ENCODE assay signal across 31 cellular contexts in the genomic region with DNA sequence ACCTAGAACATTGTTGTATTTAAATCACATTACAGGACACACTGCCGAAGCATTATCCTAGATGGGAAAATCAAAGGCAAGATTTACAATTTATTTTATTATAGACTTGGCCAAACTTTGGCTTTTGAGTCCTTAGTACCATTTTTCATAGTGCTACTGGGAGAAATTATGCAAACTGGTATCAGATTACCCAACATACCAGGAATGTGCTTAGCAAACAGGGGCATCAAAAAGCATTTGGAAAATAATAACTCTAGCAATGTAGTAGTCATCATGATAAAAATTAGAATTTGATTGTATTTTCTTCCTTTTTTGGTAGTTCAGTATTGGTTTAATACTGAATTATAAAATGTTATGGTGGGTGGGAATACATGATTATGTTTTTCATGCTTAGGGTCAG. TPM values are rescaled to one million over a fixed set of nuclear protein-coding genes. Genes with fewer than 3 reads are reported as not detected.
DNase-seq lines count a peak whose midpoint lies in the region; ATAC-seq, FAIRE-seq and TF ChIP-seq lines count a peak whose summit lies in the region.
"Had no signal": no experiment of that assay in that cellular context is flagged by ENCODE, and none has a peak within 500 bp of the region (broad histone marks: within the 10 kb centered on the region; RNA-seq: fewer than 3 reads in every experiment).

No MANE protein-coding gene starts in this region.

- H3K4ac ChIP-seq in IMR-90 (ENCODE audit: low read depth, low read length), result no peak overlapping the region

- dilution Hi-C loops in IMR-90 (cut with HindIII; ENCODE audit: low sequenced_read_pairs, unreplicated experiment), result no loop called here

- no peak for TF ChIP-seq CTCF in AG10803 (conservative IDR thresholded peaks at IDR 0.05; ENCODE audit: low read length)
- no peak for TF ChIP-seq CTCF in IMR-90 (conservative IDR thresholded peaks at IDR 0.05; ENCODE audit: low read depth, low read length)
- no peak for TF ChIP-seq CTCF in choroid plexus epithelial cell (conservative IDR thresholded peaks at IDR 0.05; ENCODE audit: low read depth, low read length)
- TF ChIP-seq CTCF in HepG2 (CRISPR knock-in tag; IDR thresholded peaks at IDR 0.05), result no peak
- no peak for TF ChIP-seq CTCF in omental fat pad (IDR thresholded peaks at IDR 0.05)

- POLR2A ChIA-PET in IMR-90 (lab: Charles Lee; ENCODE audit: unreplicated experiment) (no interaction called here), HepG2 (lab: Yijun Ruan, JAX) (no interaction called here)

- no peaks in the 10 kb centered on the region for H3K36me3 ChIP-seq in IMR-90 (ENCODE audit: control insufficient read depth, insufficient read depth, low read length)
- no peaks in the 10 kb centered on the region for H3K36me3 ChIP-seq in HepG2 (replicated peaks in 1 of 2; ENCODE audit: control insufficient read depth in 1 of 2, insufficient read depth in 2 of 2, low read length in 2 of 2)
- H3K36me3 ChIP-seq: heart right ventricle, MG63, pancreas had no signal

- no peaks in the 10 kb centered on the region for H4K20me1 ChIP-seq in IMR-90 (ENCODE audit: insufficient read depth, low read length)
- no peaks in the 10 kb centered on the region for H4K20me1 ChIP-seq in HepG2 (ENCODE audit: insufficient read depth, low read length)

- DNase-seq in AG10803 (ENCODE audit: low read depth) (peak; percentile 53), IMR-90 (peak; percentile 44), choroid plexus epithelial cell (ENCODE audit: low read depth) (peak; percentile 54), HepG2 (ENCODE audit: low spot score) (no peak), omental fat pad (ENCODE audit: low spot score) (no peak), cerebellar cortex (ENCODE audit: low spot score) (no peak), SHP77 treated with DMSO at 0.1 percent for 48 hours (lab: John Stamatoyannopoulos, UW) (no peak)
- DNase-seq: ACHN; activated CD4-positive, alpha-beta T cell treated with anti-CD3 and anti-CD28 coated beads for 48 hours; activated CD8-positive, alpha-beta memory T cell treated with anti-CD3 and anti-CD28 coated beads for 24 hours; activated gamma-delta T cell; activated naive CD8-positive, alpha-beta T cell treated with anti-CD3 and anti-CD28 coated beads, Interleukin-2, amount 10 ng/mL, durations not matched to agents 7 days and 5 days; C1 segment of cervical spinal cord; cerebellar nuclear complex; COR-L47; foreskin melanocyte; heart right ventricle; kidney glomerular epithelial cell; MG63; mucosa of descending colon; NCI-H1417 treated with DMSO at 0.1 percent for 48 hours; NCI-H2081 treated with DMSO at 0.1 percent for 48 hours; NCI-H446 treated with DMSO at 0.1 percent for 48 hours; pancreas; stimulated activated CD4-positive, alpha-beta T cell treated with anti-CD3 and anti-CD28 coated beads, Interleukin-2, amount 100 ng/mL, for 48 hours; T-helper 9 cell; trophoblast cell; WERI-Rb-1 had no signal

- H3K9me3 ChIP-seq in IMR-90 (ENCODE audit: control insufficient read depth, insufficient read depth, low read length), result no peaks in the 10 kb centered on the region
- no peaks in the 10 kb centered on the region for H3K9me3 ChIP-seq in HepG2 (ENCODE audit: low read length)
- H3K9me3 ChIP-seq: heart right ventricle, MG63, mucosa of descending colon, pancreas had no signal

- H3K14ac ChIP-seq in IMR-90 (replicated peaks; ENCODE audit: low read depth, low read length), result no peak overlapping the region

- H3K4me2 ChIP-seq in IMR-90 (ENCODE audit: low read depth, low read length), result no peak overlapping the region
- no peak overlapping the region for H3K4me2 ChIP-seq in HepG2 (ENCODE audit: low read depth, low read length)

- no peak for TF ChIP-seq POLR2A in IMR-90 (IDR thresholded peaks at IDR 0.05; ENCODE audit: low read depth, low read length)
- no peak for TF ChIP-seq POLR2A in HepG2 (IDR thresholded peaks at IDR 0.05; ENCODE audit: insufficient read depth in 1 of 2, low read depth in 2 of 2, low read length in 2 of 2)

- H3K4me3 ChIP-seq in AG10803 (ENCODE audit: low read length) (no peak overlapping the region), IMR-90 (ENCODE audit: insufficient read depth, low read depth, low read length) (no peak overlapping the region), choroid plexus epithelial cell (ENCODE audit: low read depth, low read length) (no peak overlapping the region), HepG2 (replicated peaks in 1 of 3; ENCODE audit: insufficient read depth in 1 of 3, low read depth in 2 of 3, low read length in 3 of 3) (no peak overlapping the region)
- H3K4me3 ChIP-seq: heart right ventricle, lung, MG63, mucosa of descending colon, pancreas had no signal

- H3K56ac ChIP-seq in IMR-90 (ENCODE audit: extremely low read depth, insufficient read depth, low read length), result no peak overlapping the region

- no peak overlapping the region for H3K18ac ChIP-seq in IMR-90 (ENCODE audit: low read depth, low read length)

- H2BK20ac ChIP-seq in IMR-90 (ENCODE audit: low read depth, low read length), result no peak overlapping the region

- H2AFZ ChIP-seq in IMR-90 (replicated peaks; ENCODE audit: low read length, poor library complexity), result no peak overlapping the region
- H2AFZ ChIP-seq in HepG2 (ENCODE audit: low read length), result no peak overlapping the region

- no peak overlapping the region for H3K27ac ChIP-seq in IMR-90 (ENCODE audit: insufficient read depth, low read length)
- no peak overlapping the region for H3K27ac ChIP-seq in HepG2 (ENCODE audit: extremely low read length, insufficient read depth, low read length)
- H3K27ac ChIP-seq: heart right ventricle, pancreas had no signal

- TF ChIP-seq EP300 in HepG2 (IDR thresholded peaks at IDR 0.05; ENCODE audit: low read depth in 2 of 2, low read length in 2 of 2) (no peak), HepG2 (CRISPR knock-in tag; IDR thresholded peaks at IDR 0.05; ENCODE audit: borderline replicate concordance) (no peak)

- BruUV-seq in IMR-90 (replicated peaks; lab: Mats Ljungman, UMichigan) (no TSS peak), HepG2 (replicated peaks; lab: Mats Ljungman, UMichigan) (no TSS peak)

- no peak overlapping the region for H4K8ac ChIP-seq in IMR-90 (ENCODE audit: low read depth in 2 of 2, low read length in 2 of 2)

- in situ Hi-C loops in IMR-90 (cut with MboI; ENCODE audit: low sequenced_read_pairs), result no loop called here
- in situ Hi-C loops in HepG2 (cut with HindIII; ENCODE audit: extremely low pct_ligation_motif_present, low pct_unique_long_range_greater_than_20kb), result no loop called here

- H3K27me3 ChIP-seq in IMR-90 (ENCODE audit: control insufficient read depth, insufficient read depth, low read length), result no peaks in the 10 kb centered on the region
- no peaks in the 10 kb centered on the region for H3K27me3 ChIP-seq in HepG2 (ENCODE audit: control insufficient read depth in 1 of 2, insufficient read depth in 2 of 2, low read length in 2 of 2)
- H3K27me3 ChIP-seq: heart right ventricle, MG63, pancreas had no signal

- H2BK120ac ChIP-seq in IMR-90 (ENCODE audit: low read depth, low read length), result no peak overlapping the region

- peaks cover 5% of the 10 kb centered on the region for H3K4me1 ChIP-seq in IMR-90 (ENCODE audit: control insufficient read depth, insufficient read depth, low read length)
- peaks cover 14% of the 10 kb centered on the region; the same call in 1 of the 2 replicates for H3K4me1 ChIP-seq in HepG2 (ENCODE audit: insufficient read depth, low read length)
- H3K4me1 ChIP-seq: heart right ventricle, pancreas had no signal

- WGBS in IMR-90 (ENCODE audit: extremely low coverage in 2 of 2, insufficient read length in 1 of 2), 2 experiments, result no CpG with 5 or more reads among the region's 1 CpG
- WGBS in HepG2 (ENCODE audit: low lambda C conversion rate), result 96% methylated on average over 1 of the region's 1 CpG

- no peak overlapping the region for H3K23ac ChIP-seq in IMR-90 (ENCODE audit: low read depth, low read length)

- no peak overlapping the region for H2BK5ac ChIP-seq in IMR-90 (ENCODE audit: low read depth, low read length, poor library complexity, severe bottlenecking)

- peak; percentile 40; the same call in 1 of the 2 replicates for ATAC-seq in IMR-90 (ENCODE audit: low read depth)
- ATAC-seq in HepG2, result no peak
- ATAC-seq in HG03354 (IDR thresholded peaks at IDR 0.05; ENCODE audit: poor library complexity, severe bottlenecking, unreplicated experiment), result no peak
- no peak for ATAC-seq in omental fat pad (ENCODE audit: low FRiP score)
- ATAC-seq: heart right ventricle, mucosa of descending colon, pancreas had no signal

- H4K91ac ChIP-seq in IMR-90 (ENCODE audit: insufficient read depth, low read depth, low read length), result no peak overlapping the region

- TF ChIP-seq RAD21 in IMR-90 (IDR thresholded peaks at IDR 0.05; ENCODE audit: low read length) (no peak), HepG2 (CRISPR knock-in tag; IDR thresholded peaks at IDR 0.05) (no peak)

- no peak overlapping the region for H2BK15ac ChIP-seq in IMR-90 (ENCODE audit: low read depth, low read length)

- H3K79me2 ChIP-seq in HepG2 (ENCODE audit: insufficient read depth, low read length), result peaks cover 24% of the 10 kb centered on the region

- H3K9me1 ChIP-seq in IMR-90 (ENCODE audit: insufficient read depth, low read length), result no peaks in the 10 kb centered on the region; the same call in 1 of the 2 replicates

- H2AK5ac ChIP-seq in IMR-90 (ENCODE audit: low read depth, low read length), result no peak overlapping the region

- CTCF ChIA-PET in IMR-90 (lab: Yijun Ruan, JAX), result interaction anchor here (0.8 kb wide), 1 partner anchor 57 kb away, joined by 3 read pairs; no protein-coding TSS in a partner anchor
- CTCF ChIA-PET in HepG2 (lab: Yijun Ruan, JAX; ENCODE audit: low intra/inter-chr PET ratio, low total read pairs), result no interaction called here

- H3K79me1 ChIP-seq in IMR-90 (ENCODE audit: low read depth in 1 of 2, low read length in 2 of 2), result peaks cover 0 to 7% of the 10 kb centered on the region in 2 experiments; a peak in 2 of 4 replicates

- H3K9ac ChIP-seq in IMR-90 (ENCODE audit: low read depth, low read length) (no peak overlapping the region), HepG2 (ENCODE audit: insufficient read depth, low read depth, low read length) (no peak overlapping the region)

- intact Hi-C loops in IMR-90 (cut with micrococcal nuclease), result no loop called here
- intact Hi-C loops in HepG2 (cut with micrococcal nuclease; ENCODE audit: unreplicated experiment), result no loop called here

- no peak overlapping the region for H4K5ac ChIP-seq in IMR-90 (ENCODE audit: low read depth, low read length)

- no peak for FAIRE-seq in HepG2 (lab: Jason Lieb, UNC)
- FAIRE-seq: endothelial cell of umbilical vein, pancreas had no signal

- H2AK9ac ChIP-seq in IMR-90 (replicated peaks; ENCODE audit: low read depth, low read length, poor library complexity), result no peak overlapping the region

RNA-seq across cellular contexts. Expression of gene GPC6, which starts 34.0 kb away (rescaled TPM):
- 31.4 and 39.4 TPM in 2 replicates for total RNA-seq in IMR-90 (2012; rRNA removed)
- polyA plus RNA-seq in IMR-90 (2012; rRNA removed), result 14.3 and 14.9 TPM in 2 replicates
- 4.9 and 11.6 TPM in 2 replicates for polyA plus RNA-seq in IMR-90 (2012; cell fraction: cytosol; rRNA removed)
- 4.4 and 7.9 TPM in 2 replicates for polyA plus RNA-seq in IMR-90 (2012; cell fraction: nucleus; rRNA removed; ENCODE audit: low replicate concordance)
- total RNA-seq in HepG2 (2016; rRNA removed; fragmentation: Illumina TruSeq; extraction: Trizol), result 27.5 and 33.9 TPM in 2 replicates
- 1.9 and 2.6 TPM in 2 replicates for total RNA-seq in HepG2 (2016; cell fraction: cytosol; rRNA removed; fragmentation: Illumina TruSeq; extraction: Trizol; ENCODE audit: low read depth)
- total RNA-seq in HepG2 (2016; cell fraction: insoluble cytoplasmic fraction; rRNA removed; fragmentation: Illumina TruSeq; extraction: Trizol), result 27.2 and 30.7 TPM in 2 replicates
- 7.7 and 8.3 TPM in 2 replicates for total RNA-seq in HepG2 (2016; cell fraction: membrane; rRNA removed; fragmentation: Illumina TruSeq; extraction: Trizol)
- 51.7 and 53.0 TPM in 2 replicates for total RNA-seq in HepG2 (2016; cell fraction: nucleus; rRNA removed; fragmentation: Illumina TruSeq; extraction: Trizol)
- 21.5 and 24.5 TPM in 2 replicates for polyA plus RNA-seq in HepG2 (2011; rRNA removed)
- polyA plus RNA-seq in HepG2 (2011; cell fraction: cytosol; rRNA removed), result 21.3 and 23.6 TPM in 2 replicates
- 7.3 and 7.7 TPM in 2 replicates for polyA plus RNA-seq in HepG2 (2011; cell fraction: nucleus; rRNA removed)
- 11.9 and 20.2 TPM in 2 replicates for polyA plus RNA-seq in HepG2 (2012)
- polyA plus RNA-seq in HepG2 (2016; cell fraction: cytosol; fragmentation: Illumina TruSeq; extraction: Trizol; ENCODE audit: low read depth), result 1.4 and 1.8 TPM in 2 replicates
- polyA plus RNA-seq in HepG2 (2016; cell fraction: insoluble cytoplasmic fraction; fragmentation: Illumina TruSeq; extraction: Trizol; ENCODE audit: low read depth), result 16.0 and 18.2 TPM in 2 replicates
- polyA plus RNA-seq in HepG2 (2016; cell fraction: membrane; fragmentation: Illumina TruSeq; extraction: Trizol; ENCODE audit: low read depth), result 3.6 and 3.9 TPM in 2 replicates
- 24.9 and 25.5 TPM in 2 replicates for polyA plus RNA-seq in HepG2 (2016; cell fraction: nucleus; fragmentation: Illumina TruSeq; extraction: Trizol; ENCODE audit: insufficient read depth, low read depth)
- polyA minus RNA-seq in HepG2 (2011; rRNA and poly(A)+ RNA removed; ENCODE audit: low replicate concordance), result 0.07 and 66.7 TPM in 2 replicates
- 71.6 and 82.5 TPM in 2 replicates for polyA minus RNA-seq in HepG2 (2011; cell fraction: cytosol; rRNA and poly(A)+ RNA removed)
- 52.8 and 56.1 TPM in 2 replicates for polyA minus RNA-seq in HepG2 (2011; cell fraction: nucleus; rRNA and poly(A)+ RNA removed)
- total RNA-seq in omental fat pad, result 10 to 100 TPM in 3 of 4 donors, 1 to 10 TPM in 1; 9.2 to 24.4 (median 16.4) TPM
- total RNA-seq: activated naive CD8-positive, alpha-beta T cell treated with anti-CD3 and anti-CD28 coated beads, Interleukin-2, amount 10 ng/mL, durations not matched to agents 7 days and 5 days; endothelial cell of umbilical vein had no signal

Comparison
In these comparisons a context has a peak if more than half of its experiments do, and no peak if none do; other contexts are left out.
1. DNase-seq: peak in AG10803 (single experiment), IMR-90 (single experiment) and choroid plexus epithelial cell (single experiment); none in HepG2 (single experiment), omental fat pad (single experiment), cerebellar cortex (single experiment) and SHP77 treated with DMSO at 0.1 percent for 48 hours (single experiment).